In the genomic region with DNA sequence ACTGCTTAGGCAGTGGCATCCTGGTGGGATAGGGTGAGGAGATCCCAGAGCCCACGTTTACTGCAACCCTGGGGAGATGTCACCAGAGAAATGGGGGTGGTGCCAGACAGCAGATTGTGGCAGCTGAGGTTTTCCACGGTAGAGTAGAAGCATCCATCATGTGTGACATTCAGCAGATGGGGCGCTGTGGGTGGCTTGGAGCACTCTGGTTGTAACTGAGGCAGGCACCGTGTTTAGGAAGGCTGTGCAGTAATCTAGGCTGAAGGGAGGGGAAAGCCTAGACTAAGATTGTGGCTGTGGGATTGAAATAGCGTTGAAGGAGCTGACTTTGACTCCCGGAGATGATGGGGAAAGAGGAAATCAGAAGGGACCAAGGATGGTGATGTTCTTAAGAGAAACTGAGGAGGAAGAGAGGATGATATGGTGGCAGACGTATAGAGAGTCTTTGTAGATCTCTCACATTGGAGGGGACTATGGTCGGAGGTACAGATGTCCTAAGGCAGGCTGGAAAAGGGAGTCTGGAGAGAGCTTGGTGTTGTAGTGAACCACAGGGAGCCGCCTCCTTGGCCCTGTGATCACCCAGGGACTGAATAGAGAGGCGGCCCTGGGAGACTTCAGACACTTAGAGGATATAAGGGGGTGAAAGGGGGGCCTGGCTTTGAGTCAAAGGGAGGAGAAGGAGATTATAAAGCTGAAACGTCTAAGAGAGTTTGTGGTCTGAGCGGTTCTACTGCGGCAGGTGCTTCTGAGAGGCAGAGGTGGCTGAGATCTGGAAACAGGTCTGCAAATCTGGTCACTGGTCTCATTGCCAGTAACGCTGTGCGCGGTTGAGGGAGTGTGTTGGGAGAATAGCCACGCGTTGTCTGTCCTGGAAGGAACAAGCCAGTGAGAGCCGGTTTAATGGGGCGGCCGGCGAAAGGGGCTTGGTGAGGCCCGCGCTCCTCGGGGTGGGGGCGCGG, we compare ENCODE assay signal across 8 cellular contexts. TPM values are rescaled to one million over a fixed set of nuclear protein-coding genes. Genes with fewer than 3 reads are reported as not detected.
DNase-seq lines count a peak whose midpoint lies in the region; ATAC-seq and TF ChIP-seq lines count a peak whose summit lies in the region.

No MANE protein-coding gene starts in this region.

- TF ChIP-seq CTCF in Calu3 (IDR thresholded peaks at IDR 0.05; ENCODE audit: unreplicated experiment) (no peak), H9 (conservative IDR thresholded peaks at IDR 0.05) (no peak), RWPE1 (conservative IDR thresholded peaks at IDR 0.05; ENCODE audit: low read depth) (no peak), body of pancreas (IDR thresholded peaks at IDR 0.05) (no peak)

- H4K91ac ChIP-seq in H9 (ENCODE audit: insufficient read length, low read depth, low read length) = no peak overlapping the region

- intact Hi-C loops in Calu3 (cut with micrococcal nuclease; ENCODE audit: unreplicated experiment) = loop anchor here (5.0 kb wide), 1 partner anchor 145 kb away; the partner anchor contains the start of genes ATP6V1G2 and NFKBIL1
- intact Hi-C loops in body of pancreas (cut with DNase I) = no loop called here

- no peaks in the 10 kb centered on the region for H3K36me3 ChIP-seq in body of pancreas (replicated peaks in 1 of 2; ENCODE audit: insufficient read depth in 1 of 2, low read depth in 2 of 2)

- H3K27me3 Mint-ChIP-seq in Calu3 (ENCODE audit: unreplicated experiment) = no peaks in the 10 kb centered on the region
- H3K27me3 Mint-ChIP-seq in H9 (ENCODE audit: low read depth) = peaks cover 37% of the 10 kb centered on the region

- H3K27ac ChIP-seq in H9 (ENCODE audit: insufficient read length, low read depth, low read length) (no peak overlapping the region), RWPE1 (peak overlapping the region; percentile 94), body of pancreas (peak overlapping the region; percentile 44 to 99 (median 98))

- DNase-seq in Calu3 (no peak), H9 (no peak), RWPE1 (ENCODE audit: low spot score) (peak; percentile 24), body of pancreas (peak; percentile 22 to 39 (median 26)), left lobe of liver (ENCODE audit: low spot score) (no peak), hippocampal formation (lab: John Stamatoyannopoulos, UW) (no peak)
- peak; percentile 55 for DNase-seq in stimulated activated CD8-positive, alpha-beta memory T cell treated with anti-CD3 and anti-CD28 coated beads, Interleukin-4, amount 100 ng/mL, for 48 hours

- H3K4me1 ChIP-seq in H9 (ENCODE audit: insufficient read depth, low read length) (peaks cover 5% of the 10 kb centered on the region; the same call in 1 of the 2 replicates), body of pancreas (peaks cover 46% of the 10 kb centered on the region)

- CTCF ChIA-PET in Calu3 (lab: Charles Lee) = interaction anchor here (0.6 to 5.5 kb wide), 5 partner anchors 20 to 196 kb away, joined by 3 to 84 read pairs (median 4); no protein-coding TSS in a partner anchor
- CTCF ChIA-PET in RWPE1 (lab: Yijun Ruan, JAX) = interaction anchor here (0.6 to 1.6 kb wide), 6 partner anchors 40 to 333 kb away, joined by 3 to 10 read pairs (median 4); no protein-coding TSS in a partner anchor

- H3K4me2 ChIP-seq in H9 (ENCODE audit: insufficient read depth, insufficient read length, low read length) = peak overlapping the region; percentile 61

- no peak overlapping the region for H2AK5ac ChIP-seq in H9 (ENCODE audit: insufficient read length, low read length)

- peak overlapping the region; percentile 67 for H3K18ac ChIP-seq in H9 (ENCODE audit: insufficient read length, low read depth, low read length)

- H4K8ac ChIP-seq in H9 (replicated peaks; ENCODE audit: insufficient read length, low read depth, low read length) = no peak overlapping the region

- peak overlapping the region; percentile 28 to 29 for H3K4me3 ChIP-seq in body of pancreas

- peak overlapping the region; percentile 72; the same call in 1 of the 2 replicates for H3K14ac ChIP-seq in H9 (ENCODE audit: insufficient read depth, low read length)

- no TSS peak for BruUV-seq in Calu3 (replicated peaks; lab: Mats Ljungman, UMichigan)

- no peak overlapping the region for H4K5ac ChIP-seq in H9 (ENCODE audit: insufficient read length, low read depth, low read length)

- ATAC-seq in body of pancreas = no peak
- peak; percentile 8 for ATAC-seq in left lobe of liver
- ATAC-seq in GM18519 (IDR thresholded peaks at IDR 0.05; ENCODE audit: low FRiP score, unreplicated experiment) = no peak

- no CpG with 5 or more reads among the region's 27 CpGs for WGBS in H9 (ENCODE audit: extremely low coverage, insufficient read length, low lambda C conversion rate)
- 6 to 7% methylated on average over 21 to 27 of the region's 27 CpGs for WGBS in body of pancreas, 2 donors

- H3K4me1 Mint-ChIP-seq in Calu3 (ENCODE audit: low read depth, unreplicated experiment) = peaks cover 58% of the 10 kb centered on the region
- H3K4me1 Mint-ChIP-seq in H9 = peaks cover 47 to 50% of the 10 kb centered on the region in 2 experiments

- H2BK12ac ChIP-seq in H9 (ENCODE audit: insufficient read length, low read depth, low read length) = no peak overlapping the region

- H2BK20ac ChIP-seq in H9 (ENCODE audit: low read depth, low read length, poor library complexity, severe bottlenecking) = no peak overlapping the region

- POLR2A ChIA-PET in RWPE1 (lab: Yijun Ruan, JAX; ENCODE audit: low non-redundant PET) = no interaction called here

- no peaks in the 10 kb centered on the region for H3K9me3 ChIP-seq in H9 (ENCODE audit: control insufficient read depth, low read depth, low read length)
- H3K9me3 ChIP-seq in body of pancreas = no peaks in the 10 kb centered on the region

- H3K36me3 Mint-ChIP-seq in Calu3 (ENCODE audit: insufficient read depth, unreplicated experiment) = peaks cover 64% of the 10 kb centered on the region
- peaks cover 2 to 5% (median 3%) of the 10 kb centered on the region in 3 experiments; a peak in 6 of 7 replicates for H3K36me3 Mint-ChIP-seq in H9 (ENCODE audit: insufficient read depth in 1 of 3, low read depth in 3 of 3)

- no peak overlapping the region for H3K23ac ChIP-seq in H9 (ENCODE audit: insufficient read length, low read depth, low read length)

- no peak for TF ChIP-seq POLR2A in body of pancreas (IDR thresholded peaks at IDR 0.05)

- peaks cover 4% of the 10 kb centered on the region; the same call in 1 of the 2 replicates for H3K27me3 ChIP-seq in H9 (ENCODE audit: insufficient read depth, low read length)
- no peaks in the 10 kb centered on the region for H3K27me3 ChIP-seq in body of pancreas

- H2AFZ ChIP-seq in H9 (ENCODE audit: low read length) = no peak overlapping the region

- H3K9ac ChIP-seq in H9 (ENCODE audit: extremely low read depth, insufficient read length, low read length) = no peak overlapping the region

- H3K4me3 Mint-ChIP-seq in Calu3 (ENCODE audit: low read depth, unreplicated experiment) (peak overlapping the region; percentile 95), H9 (peak overlapping the region; percentile 93 to 94)

- no peak overlapping the region for H2BK15ac ChIP-seq in H9 (ENCODE audit: low read depth, low read length)

- H4K20me1 ChIP-seq in H9 (ENCODE audit: control insufficient read depth, insufficient read depth, insufficient read length) = no peaks in the 10 kb centered on the region

- no peak overlapping the region for H2BK120ac ChIP-seq in H9 (ENCODE audit: low read depth, low read length, poor library complexity, severe bottlenecking)

- H3K9me3 Mint-ChIP-seq in Calu3 (ENCODE audit: low read depth, unreplicated experiment) (no peaks in the 10 kb centered on the region), H9 (peaks cover 7 to 16% of the 10 kb centered on the region in 2 experiments)

- peaks cover 15% of the 10 kb centered on the region for H3K23me2 ChIP-seq in H9 (ENCODE audit: insufficient read length, low read depth, low read length, poor library complexity, severe bottlenecking)

- H3K27ac Mint-ChIP-seq in Calu3 (ENCODE audit: unreplicated experiment) = peak overlapping the region; percentile 64
- peak overlapping the region in 2 of 3 experiments; percentile 65 to 68; a peak in 3 of 7 replicates for H3K27ac Mint-ChIP-seq in H9

- peaks cover 16% of the 10 kb centered on the region; the same call in 1 of the 2 replicates for H3K79me2 ChIP-seq in H9 (ENCODE audit: insufficient read depth, low read length)

- no peaks in the 10 kb centered on the region for H3K79me1 ChIP-seq in H9 (ENCODE audit: insufficient read depth, low read depth, low read length, poor library complexity, severe bottlenecking)

- H3T11ph ChIP-seq in H9 (ENCODE audit: low read length) = no peak overlapping the region

- no peak overlapping the region for H3K4ac ChIP-seq in H9 (ENCODE audit: low read depth, low read length)

- no peak overlapping the region for H2BK5ac ChIP-seq in H9 (ENCODE audit: insufficient read length, low read length)

- no peak overlapping the region for H3K56ac ChIP-seq in H9 (ENCODE audit: insufficient read length, low read depth, low read length)

RNA-seq across cellular contexts. Expression of gene MICA, which starts 0.8 kb away (rescaled TPM):
- total RNA-seq in Calu3 (2022) (70.2 and 77.1 TPM in 2 replicates), H9 (2021) (8.5 and 8.8 TPM in 2 replicates), body of pancreas (10 to 100 TPM in 1 of 2 donors, 1 to 10 TPM in 1; 8.3 to 10.9 TPM), left lobe of liver (6.3 TPM)

RNA-seq across cellular contexts. Expression of gene HLA-B, which starts 45.6 kb away (rescaled TPM):
- total RNA-seq in Calu3 (2022) (1,078 and 2,594 TPM in 2 replicates), H9 (2021) (68.6 and 70.7 TPM in 2 replicates), body of pancreas (100 to 1,000 TPM; 316 to 342 TPM), left lobe of liver (291 TPM)

Comparison
In these comparisons a context has a peak if more than half of its experiments do, and no peak if none do; other contexts are left out.
1. DNase-seq: peak in RWPE1 (single experiment), body of pancreas (4 of 4) and stimulated activated CD8-positive, alpha-beta memory T cell treated with anti-CD3 and anti-CD28 coated beads, Interleukin-4, amount 100 ng/mL, for 48 hours (single experiment); none in Calu3 (single experiment), H9 (single experiment), left lobe of liver (single experiment) and hippocampal formation (0 of 2).